33 cellular contexts compared by ENCODE assay signal in genomic region chr12:6061661-6062060, GRCh38.
A peak's percentile ranks its signal among the peaks of the same experiment; 100 is the strongest.
DNase-seq lines count a peak whose midpoint lies in the region; ATAC-seq and TF ChIP-seq lines count a peak whose summit lies in the region.
"Had no signal": no experiment of that assay in that cellular context is flagged by ENCODE, and none has a peak within 500 bp of the region (broad histone marks: within the 10 kb centered on the region; RNA-seq: fewer than 3 reads in every experiment).

No MANE protein-coding gene starts in this region.

- H3K4me3 Mint-ChIP-seq in type B pancreatic cell (no peak overlapping the region), neural progenitor cell (no peak overlapping the region)
- H3K4me3 Mint-ChIP-seq: activated B cell treated with CpG ODN at 0.5 μM for 24 hours; activated CD8-positive, alpha-beta memory T cell treated with anti-CD3 and anti-CD28 coated beads, Interleukin-2, amount 10 ng/mL, durations not matched to agents 7 days and 5 days; activated naive CD8-positive, alpha-beta T cell treated with anti-CD3 and anti-CD28 coated beads for 36 hours; activated T-cell treated with anti-CD3 and anti-CD28 coated beads, Interleukin-2, amount 50 U/mL, for 4 hours; CD4-positive, alpha-beta memory T cell; T-helper 1 cell treated with Interleukin-12 subunit alpha and Interleukin-12 subunit beta and Interleukin-4 antibody, amounts not matched to agents 30 μg/mL and 1 μg/mL, for 36 hours had no signal

- no peaks in the 10 kb centered on the region for H3K79me2 ChIP-seq in neural progenitor cell (ENCODE audit: low read depth)

- peaks cover 4% of the 10 kb centered on the region for H3K27me3 ChIP-seq in neural progenitor cell
- H3K27me3 ChIP-seq: cardiac muscle cell had no signal

- H3K9ac ChIP-seq in neural progenitor cell = no peak overlapping the region
- H3K9ac ChIP-seq: KMS-11, SK-N-SH had no signal

- no peak overlapping the region for H3K4me2 ChIP-seq in neural progenitor cell
- H3K4me2 ChIP-seq: KMS-11, SK-N-SH had no signal

- no peak overlapping the region for H3K27ac ChIP-seq in neural progenitor cell
- H3K27ac ChIP-seq: cardiac muscle cell, KMS-11, tibial artery had no signal

- TF ChIP-seq CTCF in choroid plexus epithelial cell (conservative IDR thresholded peaks at IDR 0.05; ENCODE audit: low read depth, low read length) (no peak), fibroblast of villous mesenchyme (IDR thresholded peaks at IDR 0.05; ENCODE audit: insufficient read depth, low read depth, low read length) (no peak), type B pancreatic cell (conservative IDR thresholded peaks at IDR 0.05) (no peak), neural progenitor cell (IDR thresholded peaks at IDR 0.05) (no peak)

- ATAC-seq in GM18502 (IDR thresholded peaks at IDR 0.05; ENCODE audit: poor library complexity, unreplicated experiment) = no peak
- ATAC-seq: activated CD8-positive, alpha-beta memory T cell treated with anti-CD3 and anti-CD28 coated beads, Interleukin-2, amount 10 ng/mL, durations not matched to agents 7 days and 5 days; activated T-cell treated with anti-CD3 and anti-CD28 coated beads, Interleukin-2, amount 50 U/mL, for 4 hours; esophagus mucosa; GM12878; left lobe of liver; right cardiac atrium had no signal

- H2AFZ ChIP-seq in neural progenitor cell (replicated peaks) = no peak overlapping the region

- peak; percentile 65 for DNase-seq in EH (ENCODE audit: low read depth)
- peak; percentile 80 for DNase-seq in choroid plexus epithelial cell (ENCODE audit: low read depth)
- peak; percentile 82 for DNase-seq in fibroblast of villous mesenchyme (ENCODE audit: low read depth)
- no peak for DNase-seq in type B pancreatic cell (ENCODE audit: extremely low spot score, unreplicated experiment)
- no peak for DNase-seq in activated CD4-positive, alpha-beta T cell treated with anti-CD3 and anti-CD28 coated beads for 48 hours
- DNase-seq in neural progenitor cell (ENCODE audit: low spot score) = no peak
- DNase-seq: activated B cell treated with CpG ODN at 0.5 μM for 24 hours; activated CD4-positive, alpha-beta T cell treated with anti-CD3 and anti-CD28 coated beads, Interleukin-2, amount 50 U/mL, for 4 hours; activated CD8-positive, alpha-beta memory T cell treated with anti-CD3 and anti-CD28 coated beads, Interleukin-2, amount 10 ng/mL, durations not matched to agents 7 days and 5 days; activated gamma-delta T cell; activated naive CD8-positive, alpha-beta T cell treated with anti-CD3 and anti-CD28 coated beads for 36 hours; activated T-cell treated with anti-CD3 and anti-CD28 coated beads, Interleukin-2, amount 50 U/mL, for 4 hours; AML-193; CD4-positive, alpha-beta memory T cell; cortex of kidney; mesendoderm; MM.1S; NCI-H1930; NCI-H524; posterior cingulate gyrus; right cardiac atrium; SK-N-SH; stimulated activated CD4-positive, alpha-beta T cell treated with anti-CD3 and anti-CD28 coated beads, Interleukin-4, amount 100 ng/mL, for 1 hour; tibial artery had no signal

- H4K20me1 ChIP-seq in neural progenitor cell (ENCODE audit: low read depth) = no peaks in the 10 kb centered on the region

- H3K36me3 ChIP-seq in neural progenitor cell = no peaks in the 10 kb centered on the region
- H3K36me3 ChIP-seq: cardiac muscle cell, HAP-1, tibial artery had no signal

- peak overlapping the region; percentile 18 for H3K27ac Mint-ChIP-seq in type B pancreatic cell
- no peak overlapping the region for H3K27ac Mint-ChIP-seq in neural progenitor cell
- H3K27ac Mint-ChIP-seq: activated B cell treated with CpG ODN at 0.5 μM for 24 hours; activated CD8-positive, alpha-beta memory T cell treated with anti-CD3 and anti-CD28 coated beads, Interleukin-2, amount 10 ng/mL, durations not matched to agents 7 days and 5 days; activated naive CD8-positive, alpha-beta T cell treated with anti-CD3 and anti-CD28 coated beads for 36 hours; CD4-positive, alpha-beta memory T cell; T-helper 1 cell treated with Interleukin-12 subunit alpha and Interleukin-12 subunit beta and Interleukin-4 antibody, amounts not matched to agents 30 μg/mL and 1 μg/mL, for 36 hours had no signal

- H3K9me3 ChIP-seq in neural progenitor cell (ENCODE audit: low read depth) = no peaks in the 10 kb centered on the region
- H3K9me3 ChIP-seq: HAP-1, SK-N-SH, tibial artery had no signal

- no peaks in the 10 kb centered on the region for H3K9me3 Mint-ChIP-seq in type B pancreatic cell
- H3K9me3 Mint-ChIP-seq in neural progenitor cell = no peaks in the 10 kb centered on the region
- H3K9me3 Mint-ChIP-seq: activated B cell treated with CpG ODN at 0.5 μM for 24 hours; activated naive CD8-positive, alpha-beta T cell treated with anti-CD3 and anti-CD28 coated beads for 36 hours; activated T-cell treated with anti-CD3 and anti-CD28 coated beads, Interleukin-2, amount 50 U/mL, for 4 hours; CD4-positive, alpha-beta memory T cell; neural crest cell; T-helper 1 cell treated with Interleukin-12 subunit alpha and Interleukin-12 subunit beta and Interleukin-4 antibody, amounts not matched to agents 30 μg/mL and 1 μg/mL, for 36 hours had no signal

- H3K36me3 Mint-ChIP-seq in type B pancreatic cell = no peaks in the 10 kb centered on the region
- H3K36me3 Mint-ChIP-seq in neural progenitor cell = no peaks in the 10 kb centered on the region
- H3K36me3 Mint-ChIP-seq: activated CD8-positive, alpha-beta memory T cell treated with anti-CD3 and anti-CD28 coated beads, Interleukin-2, amount 10 ng/mL, durations not matched to agents 7 days and 5 days; activated naive CD8-positive, alpha-beta T cell treated with anti-CD3 and anti-CD28 coated beads for 36 hours; CD4-positive, alpha-beta memory T cell had no signal

- H3F3A ChIP-seq in neural progenitor cell (ENCODE audit: low read depth) = peaks cover 11% of the 10 kb centered on the region

- H3K4me3 ChIP-seq in choroid plexus epithelial cell (ENCODE audit: low read depth, low read length) = no peak overlapping the region
- no peak overlapping the region for H3K4me3 ChIP-seq in fibroblast of villous mesenchyme (ENCODE audit: low read depth, low read length)
- H3K4me3 ChIP-seq in neural progenitor cell = no peak overlapping the region
- H3K4me3 ChIP-seq: cardiac muscle cell, GM12878, HAP-1, tibial artery had no signal

- peaks cover 6% of the 10 kb centered on the region for H3K4me1 ChIP-seq in neural progenitor cell
- H3K4me1 ChIP-seq: HAP-1 had no signal

- peaks cover 25% of the 10 kb centered on the region for H3K27me3 Mint-ChIP-seq in type B pancreatic cell
- peaks cover 21% of the 10 kb centered on the region for H3K27me3 Mint-ChIP-seq in neural progenitor cell (ENCODE audit: insufficient read depth, low read depth)

- H3K4me1 Mint-ChIP-seq in type B pancreatic cell (ENCODE audit: unreplicated experiment) (peaks cover 22% of the 10 kb centered on the region), neural progenitor cell (peaks cover 39% of the 10 kb centered on the region)
- H3K4me1 Mint-ChIP-seq: activated B cell treated with CpG ODN at 0.5 μM for 24 hours; activated CD8-positive, alpha-beta memory T cell treated with anti-CD3 and anti-CD28 coated beads, Interleukin-2, amount 10 ng/mL, durations not matched to agents 7 days and 5 days had no signal

Comparison
In these comparisons a context has a peak if more than half of its experiments do, and no peak if none do; other contexts are left out.
1. DNase-seq: peak in EH (single experiment), choroid plexus epithelial cell (single experiment) and fibroblast of villous mesenchyme (single experiment); none in type B pancreatic cell (single experiment), activated CD4-positive, alpha-beta T cell treated with anti-CD3 and anti-CD28 coated beads for 48 hours (single experiment) and neural progenitor cell (single experiment).